In the genomic region with DNA sequence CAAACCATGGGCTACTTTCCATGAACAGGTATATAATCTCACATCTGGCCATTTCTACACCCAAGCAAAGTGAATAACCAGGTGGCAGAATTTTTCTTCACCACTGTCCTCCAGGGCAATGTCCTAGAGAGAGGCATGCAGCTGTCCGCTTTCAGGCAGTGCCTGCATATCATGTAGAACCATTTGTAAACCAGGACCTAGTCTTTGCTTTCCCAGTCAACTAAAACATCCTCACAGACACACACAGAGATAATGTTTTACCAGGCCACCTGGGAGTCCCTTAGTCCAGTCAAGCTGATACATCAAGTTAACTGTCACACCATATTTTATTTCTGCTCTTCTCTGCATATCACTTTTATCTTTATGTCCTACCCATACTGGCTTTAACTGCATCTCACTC, we compare ENCODE assay signal across 33 cellular contexts. TPM values are rescaled to one million over a fixed set of nuclear protein-coding genes. Genes with fewer than 3 reads are reported as not detected.
"Had no signal": no experiment of that assay in that cellular context is flagged by ENCODE, and none has a peak within 500 bp of the region (broad histone marks: within the 10 kb centered on the region; RNA-seq: fewer than 3 reads in every experiment).

No MANE protein-coding gene starts in this region.

- H3K9me3 Mint-ChIP-seq: activated naive CD4-positive, alpha-beta T cell treated with anti-CD3 and anti-CD28 coated beads for 36 hours; activated T-cell treated with anti-CD3 and anti-CD28 coated beads, Interleukin-2, amount 50 U/mL, for 4 hours; T-helper 1 cell treated with Interleukin-12 subunit alpha and Interleukin-12 subunit beta and Interleukin-4 antibody, amounts not matched to agents 30 μg/mL and 1 μg/mL, for 36 hours; T-helper 2 cell treated with Interferon-gamma antibody and Interleukin-4, amounts not matched to agents 5 μg/mL and 100 μg/mL, for 36 hours had no signal

- DNase-seq: activated CD4-positive, alpha-beta T cell treated with anti-CD3 and anti-CD28 coated beads for 36 hours; activated CD4-positive, alpha-beta T cell treated with anti-CD3 and anti-CD28 coated beads, Interleukin-2, amount 10 ng/mL, durations not matched to agents 7 days and 5 days; activated CD4-positive, alpha-beta T cell treated with anti-CD3 and anti-CD28 coated beads, Interleukin-2, amount 50 U/mL, for 48 hours; activated CD8-positive, alpha-beta T cell treated with anti-CD3 and anti-CD28 coated beads, Interleukin-2, amount 10 ng/mL, durations not matched to agents 7 days and 5 days; activated gamma-delta T cell treated with Interleukin-2 at 50 U/mL for 16 hours; activated naive CD4-positive, alpha-beta T cell treated with anti-CD3 and anti-CD28 coated beads for 36 hours; activated T-cell treated with anti-CD3 and anti-CD28 coated beads, Interleukin-2, amount 50 U/mL, for 4 hours; adrenal gland; caudate nucleus; Karpas-422; NCI-H1048; NCI-H1105 treated with DMSO at 0.1 percent for 48 hours; NCI-H1436; NCI-H1694; NCI-H2029; NCI-H510A; NCI-H526; NCI-H748 treated with DMSO at 0.1 percent for 48 hours; NK-92 treated with Interleukin-12 subunit alpha and Interleukin-12 subunit beta, amount 100 ng/mL, for 24 hours; PC-3; Peyer's patch; RPMI8226; SHP77 treated with DMSO at 0.1 percent for 48 hours; SK-N-SH had no signal

- H3K4me3 Mint-ChIP-seq: activated CD4-positive, alpha-beta T cell treated with anti-CD3 and anti-CD28 coated beads for 36 hours; activated CD4-positive, alpha-beta T cell treated with anti-CD3 and anti-CD28 coated beads, Interleukin-2, amount 10 ng/mL, durations not matched to agents 7 days and 5 days; activated CD8-positive, alpha-beta T cell treated with anti-CD3 and anti-CD28 coated beads, Interleukin-2, amount 10 ng/mL, durations not matched to agents 7 days and 5 days; activated naive CD4-positive, alpha-beta T cell treated with anti-CD3 and anti-CD28 coated beads for 36 hours; activated T-cell treated with anti-CD3 and anti-CD28 coated beads, Interleukin-2, amount 50 U/mL, for 4 hours; activated T-helper 1 cell treated with anti-CD3 and anti-CD28 coated beads, Interleukin-12 subunit alpha, Interleukin-12 subunit beta, Interleukin-2, Interleukin-4 antibody, amounts not matched to agents 30 ng/mL and 10 ng/mL and 1 ng/mL, durations not matched to agents 14 hours and 24 hours and 36 hours; brain; T-helper 1 cell treated with Interleukin-12 subunit alpha and Interleukin-12 subunit beta and Interleukin-4 antibody, amounts not matched to agents 30 μg/mL and 1 μg/mL, for 36 hours; T-helper 2 cell treated with Interferon-gamma antibody and Interleukin-4, amounts not matched to agents 5 μg/mL and 100 μg/mL, for 36 hours; WTC11 had no signal

- H3K36me3 Mint-ChIP-seq: activated naive CD4-positive, alpha-beta T cell treated with anti-CD3 and anti-CD28 coated beads, Interleukin-2, amount 50 U/mL, for 72 hours; brain; WTC11 had no signal

- ATAC-seq: activated CD4-positive, alpha-beta T cell treated with anti-CD3 and anti-CD28 coated beads for 36 hours; activated CD4-positive, CD25-positive, alpha-beta regulatory T cell treated with anti-CD3 and anti-CD28 coated beads, Interleukin-2, amount 50 U/mL, for 24 hours; activated CD8-positive, alpha-beta T cell treated with anti-CD3 and anti-CD28 coated beads, Interleukin-2, amount 10 ng/mL, durations not matched to agents 7 days and 5 days; activated naive CD4-positive, alpha-beta T cell treated with anti-CD3 and anti-CD28 coated beads, Interleukin-2, amount 50 U/mL, for 72 hours; activated T-cell treated with anti-CD3 and anti-CD28 coated beads, Interleukin-2, amount 50 U/mL, for 4 hours; PC-3; WTC11 had no signal

- H3K27ac ChIP-seq: adrenal gland, Peyer's patch, SJSA1 had no signal

- H3K4me3 ChIP-seq: adrenal gland, Peyer's patch, SJSA1 had no signal

- H3K27me3 Mint-ChIP-seq: activated CD4-positive, alpha-beta T cell treated with anti-CD3 and anti-CD28 coated beads for 36 hours had no signal

- H3K9me3 ChIP-seq: adrenal gland, Peyer's patch, SJSA1 had no signal

- H3K27me3 ChIP-seq: adrenal gland, Peyer's patch, SJSA1 had no signal

- H3K36me3 ChIP-seq: adrenal gland, Peyer's patch, SJSA1 had no signal

- H3K27ac Mint-ChIP-seq: activated CD4-positive, alpha-beta T cell treated with anti-CD3 and anti-CD28 coated beads for 36 hours; activated CD4-positive, alpha-beta T cell treated with anti-CD3 and anti-CD28 coated beads, Interleukin-2, amount 10 ng/mL, durations not matched to agents 7 days and 5 days; activated CD8-positive, alpha-beta T cell treated with anti-CD3 and anti-CD28 coated beads, Interleukin-2, amount 10 ng/mL, durations not matched to agents 7 days and 5 days; activated naive CD4-positive, alpha-beta T cell treated with anti-CD3 and anti-CD28 coated beads for 36 hours; activated naive CD4-positive, alpha-beta T cell treated with anti-CD3 and anti-CD28 coated beads, Interleukin-2, amount 50 U/mL, for 72 hours; activated T-helper 1 cell treated with anti-CD3 and anti-CD28 coated beads, Interleukin-12 subunit alpha, Interleukin-12 subunit beta, Interleukin-2, Interleukin-4 antibody, amounts not matched to agents 30 ng/mL and 10 ng/mL and 1 ng/mL, durations not matched to agents 14 hours and 24 hours and 36 hours; brain; T-helper 1 cell treated with Interleukin-12 subunit alpha and Interleukin-12 subunit beta and Interleukin-4 antibody, amounts not matched to agents 30 μg/mL and 1 μg/mL, for 36 hours; T-helper 2 cell treated with Interferon-gamma antibody and Interleukin-4, amounts not matched to agents 5 μg/mL and 100 μg/mL, for 36 hours; WTC11 had no signal

- H3K4me1 ChIP-seq: adrenal gland, Peyer's patch, SJSA1 had no signal

- H3K4me1 Mint-ChIP-seq: activated CD4-positive, alpha-beta T cell treated with anti-CD3 and anti-CD28 coated beads for 36 hours; activated CD4-positive, alpha-beta T cell treated with anti-CD3 and anti-CD28 coated beads, Interleukin-2, amount 10 ng/mL, durations not matched to agents 7 days and 5 days; brain; WTC11 had no signal

RNA-seq across cellular contexts. Expression of a gene that starts 26.2 kb away (rescaled TPM):
- total RNA-seq: activated CD4-positive, alpha-beta T cell treated with anti-CD3 and anti-CD28 coated beads for 36 hours; activated CD4-positive, alpha-beta T cell treated with anti-CD3 and anti-CD28 coated beads, Interleukin-2, amount 10 ng/mL, durations not matched to agents 7 days and 5 days; activated CD8-positive, alpha-beta T cell treated with anti-CD3 and anti-CD28 coated beads, Interleukin-2, amount 10 ng/mL, durations not matched to agents 7 days and 5 days; activated naive CD4-positive, alpha-beta T cell treated with anti-CD3 and anti-CD28 coated beads for 36 hours; activated naive CD4-positive, alpha-beta T cell treated with anti-CD3 and anti-CD28 coated beads, Interleukin-2, amount 50 U/mL, for 72 hours; activated T-cell treated with anti-CD3 and anti-CD28 coated beads, Interleukin-2, amount 50 U/mL, for 4 hours; activated T-helper 1 cell treated with anti-CD3 and anti-CD28 coated beads, Interleukin-12 subunit alpha, Interleukin-12 subunit beta, Interleukin-2, Interleukin-4 antibody, amounts not matched to agents 30 ng/mL and 10 ng/mL and 1 ng/mL, durations not matched to agents 14 hours and 24 hours and 36 hours; bronchial epithelial cell; Peyer's patch; WTC11 had no signal
